Comparison of ENCODE assay signal across 9 cellular contexts in genomic region chr16:67284699-67285646, GRCh38. TPM values are rescaled to one million over a fixed set of nuclear protein-coding genes. Genes with fewer than 3 reads are reported as not detected.
DNase-seq lines count a peak whose midpoint lies in the region; ATAC-seq and TF ChIP-seq lines count a peak whose summit lies in the region.
"Had no signal": no experiment of that assay in that cellular context is flagged by ENCODE, and none has a peak within 500 bp of the region (broad histone marks: within the 10 kb centered on the region; RNA-seq: fewer than 3 reads in every experiment).

No MANE protein-coding gene starts in this region.

- H3K4me3 Mint-ChIP-seq in activated naive CD4-positive, alpha-beta T cell treated with anti-CD3 and anti-CD28 coated beads, Interleukin-2, amount 10 ng/mL, durations not matched to agents 7 days and 5 days: no peak overlapping the region
- no peak overlapping the region for H3K4me3 Mint-ChIP-seq in mesothelial cell of epicardium
- H3K4me3 Mint-ChIP-seq: CD8-positive, alpha-beta memory T cell had no signal

- 76% methylated on average over 34 of the region's 34 CpGs for WGBS in right cardiac atrium

- no peaks in the 10 kb centered on the region for H3K36me3 ChIP-seq in SU-DHL-6 (ENCODE audit: low read length)
- no peaks in the 10 kb centered on the region for H3K36me3 ChIP-seq in thoracic aorta

- H3K9me3 Mint-ChIP-seq in activated naive CD4-positive, alpha-beta T cell treated with anti-CD3 and anti-CD28 coated beads, Interleukin-2, amount 50 U/mL, for 72 hours: no peaks in the 10 kb centered on the region
- H3K9me3 Mint-ChIP-seq in activated naive CD4-positive, alpha-beta T cell treated with anti-CD3 and anti-CD28 coated beads, Interleukin-2, amount 10 ng/mL, durations not matched to agents 7 days and 5 days: no peaks in the 10 kb centered on the region
- no peaks in the 10 kb centered on the region for H3K9me3 Mint-ChIP-seq in mesothelial cell of epicardium
- H3K9me3 Mint-ChIP-seq: CD8-positive, alpha-beta memory T cell had no signal

- H3K9ac ChIP-seq in SU-DHL-6 (ENCODE audit: low read length): no peak overlapping the region

- no peaks in the 10 kb centered on the region for H3F3A ChIP-seq in SU-DHL-6 (ENCODE audit: insufficient read depth)

- ATAC-seq in activated naive CD4-positive, alpha-beta T cell treated with anti-CD3 and anti-CD28 coated beads, Interleukin-2, amount 50 U/mL, for 72 hours: no peak
- ATAC-seq in right cardiac atrium (peak; percentile 50 to 53), thoracic aorta (ENCODE audit: insufficient number of reproducible peaks, low FRiP score, low read depth) (no peak)

- DNase-seq in activated naive CD4-positive, alpha-beta T cell treated with anti-CD3 and anti-CD28 coated beads, Interleukin-2, amount 50 U/mL, for 72 hours (ENCODE audit: low spot score in 2 of 2): no peak
- no peak for DNase-seq in activated naive CD4-positive, alpha-beta T cell treated with anti-CD3 and anti-CD28 coated beads, Interleukin-2, amount 10 ng/mL, durations not matched to agents 7 days and 5 days
- DNase-seq in right cardiac atrium (peak in 1 of 3 donors; percentile 78), thoracic aorta (ENCODE audit: low spot score) (no peak), UCSD-AML1 (lab: John Stamatoyannopoulos, UW; ENCODE audit: unreplicated experiment) (no peak), GM13977 (ENCODE audit: low spot score) (no peak), mesothelial cell of epicardium (ENCODE audit: low spot score in 2 of 2, unreplicated experiment in 2 of 2) (no peak)

- H3K9me3 ChIP-seq in SU-DHL-6 (ENCODE audit: insufficient read depth, low read length) (no peaks in the 10 kb centered on the region), right cardiac atrium (ENCODE audit: control insufficient read depth, low read length) (no peaks in the 10 kb centered on the region), thoracic aorta (no peaks in the 10 kb centered on the region)

- H3K4me3 ChIP-seq in SU-DHL-6 (ENCODE audit: insufficient read depth, low read length, poor library complexity, severe bottlenecking) (no peak overlapping the region), right cardiac atrium (ENCODE audit: low read length) (no peak overlapping the region), thoracic aorta (peak overlapping the region; percentile 38)

- CTCF ChIA-PET in activated naive CD4-positive, alpha-beta T cell treated with anti-CD3 and anti-CD28 coated beads, Interleukin-2, amount 10 ng/mL, durations not matched to agents 7 days and 5 days (lab: Charles Lee): interaction anchor here (0.5 to 3.1 kb wide), 5 partner anchors 11 to 115 kb away, joined by 3 to 10 read pairs (median 3); no protein-coding TSS in a partner anchor

- H3K4me2 ChIP-seq in SU-DHL-6 (ENCODE audit: low read depth, low read length, poor library complexity, severe bottlenecking): no peak overlapping the region

- no peaks in the 10 kb centered on the region for H3K9me2 ChIP-seq in SU-DHL-6 (replicated peaks; ENCODE audit: insufficient read depth, low read length)

- H3K36me3 Mint-ChIP-seq in activated naive CD4-positive, alpha-beta T cell treated with anti-CD3 and anti-CD28 coated beads, Interleukin-2, amount 50 U/mL, for 72 hours: no peaks in the 10 kb centered on the region
- peaks cover 2% of the 10 kb centered on the region for H3K36me3 Mint-ChIP-seq in activated naive CD4-positive, alpha-beta T cell treated with anti-CD3 and anti-CD28 coated beads, Interleukin-2, amount 10 ng/mL, durations not matched to agents 7 days and 5 days
- peaks cover 3% of the 10 kb centered on the region for H3K36me3 Mint-ChIP-seq in mesothelial cell of epicardium

- no peaks in the 10 kb centered on the region for H4K20me1 ChIP-seq in SU-DHL-6 (ENCODE audit: low read depth, low read length)

- H2AFZ ChIP-seq in SU-DHL-6 (ENCODE audit: low read depth, low read length, severe bottlenecking): no peak overlapping the region

- TF ChIP-seq CTCF in SU-DHL-6 (IDR thresholded peaks at IDR 0.05; ENCODE audit: insufficient read depth, low read length, poor library complexity, severe bottlenecking) (peak; percentile 21), thoracic aorta (IDR thresholded peaks at IDR 0.05) (peak; percentile 47), GM13977 (IDR thresholded peaks at IDR 0.05; ENCODE audit: extremely low read depth, insufficient read depth, missing control alignments) (no peak), mesothelial cell of epicardium (IDR thresholded peaks at IDR 0.05; ENCODE audit: unreplicated experiment) (no peak)

- no peaks in the 10 kb centered on the region for H3K79me2 ChIP-seq in SU-DHL-6 (ENCODE audit: insufficient read depth, low read length)

- H3K4me1 Mint-ChIP-seq in activated naive CD4-positive, alpha-beta T cell treated with anti-CD3 and anti-CD28 coated beads, Interleukin-2, amount 10 ng/mL, durations not matched to agents 7 days and 5 days: peaks cover 6% of the 10 kb centered on the region
- H3K4me1 Mint-ChIP-seq in mesothelial cell of epicardium: no peaks in the 10 kb centered on the region

- H3K4me1 ChIP-seq in right cardiac atrium (ENCODE audit: control insufficient read depth, insufficient read depth, low read length) (no peaks in the 10 kb centered on the region), thoracic aorta (ENCODE audit: control insufficient read depth in 1 of 2, low read depth in 2 of 2) (peaks cover 0 to 6% of the 10 kb centered on the region in 2 donors)

- no peaks in the 10 kb centered on the region for H3K27me3 Mint-ChIP-seq in activated naive CD4-positive, alpha-beta T cell treated with anti-CD3 and anti-CD28 coated beads, Interleukin-2, amount 10 ng/mL, durations not matched to agents 7 days and 5 days
- no peaks in the 10 kb centered on the region for H3K27me3 Mint-ChIP-seq in mesothelial cell of epicardium (ENCODE audit: low read depth)
- H3K27me3 Mint-ChIP-seq: CD8-positive, alpha-beta memory T cell had no signal

- H3K27ac Mint-ChIP-seq in activated naive CD4-positive, alpha-beta T cell treated with anti-CD3 and anti-CD28 coated beads, Interleukin-2, amount 50 U/mL, for 72 hours: peak overlapping the region; percentile 25 to 77
- no peak overlapping the region for H3K27ac Mint-ChIP-seq in activated naive CD4-positive, alpha-beta T cell treated with anti-CD3 and anti-CD28 coated beads, Interleukin-2, amount 10 ng/mL, durations not matched to agents 7 days and 5 days
- H3K27ac Mint-ChIP-seq in mesothelial cell of epicardium: no peak overlapping the region

- H3K27ac ChIP-seq in SU-DHL-6 (ENCODE audit: low read depth, low read length): no peak overlapping the region
- no peak overlapping the region for H3K27ac ChIP-seq in right cardiac atrium (ENCODE audit: low read length)
- no peak overlapping the region for H3K27ac ChIP-seq in thoracic aorta

- intact Hi-C loops in right cardiac atrium (cut with DNase I): loop anchor here in 1 of 4 donors (10.0 kb wide), 1 partner anchor 120 kb away; no protein-coding TSS in a partner anchor

- no peaks in the 10 kb centered on the region for H3K27me3 ChIP-seq in SU-DHL-6 (ENCODE audit: low read length)
- no peaks in the 10 kb centered on the region for H3K27me3 ChIP-seq in right cardiac atrium (ENCODE audit: control insufficient read depth, insufficient read depth)
- no peaks in the 10 kb centered on the region for H3K27me3 ChIP-seq in thoracic aorta (replicated peaks; ENCODE audit: insufficient read depth)

- in situ Hi-C loops in GM13977 (cut with MboI; ENCODE audit: low pct_unique_long_range_greater_than_20kb, low sequenced_read_pairs, unreplicated experiment): no loop called here

RNA-seq across cellular contexts. Expression of gene PLEKHG4, which starts 5.6 kb away (rescaled TPM):
- 10 to 100 TPM in 1 of 2 donors, 1 to 10 TPM in 1; 9.5 to 23.2 TPM for total RNA-seq in activated naive CD4-positive, alpha-beta T cell treated with anti-CD3 and anti-CD28 coated beads, Interleukin-2, amount 50 U/mL, for 72 hours
- total RNA-seq in right cardiac atrium (1 to 10 TPM; 2.2 to 2.8 (median 2.5) TPM), thoracic aorta (10 to 100 TPM in 1 of 2 donors, 1 to 10 TPM in 1; 3.1 to 15.6 TPM), mesothelial cell of epicardium (13.4 to 15.5 TPM (median 15.4 TPM) in 3 replicates)
- polyA plus RNA-seq in right cardiac atrium: 2.2 TPM

RNA-seq across cellular contexts. Expression of gene SLC9A5, which starts 36.2 kb away (rescaled TPM):
- total RNA-seq in activated naive CD4-positive, alpha-beta T cell treated with anti-CD3 and anti-CD28 coated beads, Interleukin-2, amount 50 U/mL, for 72 hours: 10 to 100 TPM in 1 of 2 donors, 1 to 10 TPM in 1; 8.3 to 13.6 TPM
- total RNA-seq in right cardiac atrium: 1 to 10 TPM; 2.2 to 2.9 (median 2.5) TPM
- polyA plus RNA-seq in right cardiac atrium: 1.9 TPM
- 1 to 10 TPM; 1.4 to 1.8 TPM for total RNA-seq in thoracic aorta
- 2.9 to 3.5 TPM (median 3.3 TPM) in 3 replicates for total RNA-seq in mesothelial cell of epicardium
- polyA plus RNA-seq: CD8-positive, alpha-beta memory T cell had no signal

RNA-seq across cellular contexts. Expression of gene FHOD1, which starts 37.7 kb away (rescaled TPM):
- 100 to 1,000 TPM; 104 to 133 TPM for total RNA-seq in activated naive CD4-positive, alpha-beta T cell treated with anti-CD3 and anti-CD28 coated beads, Interleukin-2, amount 50 U/mL, for 72 hours
- total RNA-seq in right cardiac atrium: 10 to 100 TPM; 16.9 to 32.1 (median 19.4) TPM
- polyA plus RNA-seq in right cardiac atrium: 20.5 TPM
- total RNA-seq in thoracic aorta: 10 to 100 TPM; 28.5 to 31.7 TPM
- 28.2 to 28.7 TPM (median 28.3 TPM) in 3 replicates for total RNA-seq in mesothelial cell of epicardium

RNA-seq across cellular contexts. Expression of gene KCTD19, which starts 41.6 kb away (rescaled TPM):
- 1 to 10 TPM in 1 of 2 donors, under 1 TPM in 1; 0.71 to 6.1 TPM for total RNA-seq in activated naive CD4-positive, alpha-beta T cell treated with anti-CD3 and anti-CD28 coated beads, Interleukin-2, amount 50 U/mL, for 72 hours
- under 1 TPM in 1 of 4 donors, not detected in 3; 0.06 TPM for total RNA-seq in right cardiac atrium
- polyA plus RNA-seq in right cardiac atrium: 0.07 TPM
- total RNA-seq in thoracic aorta: not detected
- total RNA-seq in mesothelial cell of epicardium: 0.52 to 1.1 TPM (median 0.84 TPM) in 3 replicates
- polyA plus RNA-seq: CD8-positive, alpha-beta memory T cell had no signal

RNA-seq across cellular contexts. Expression of gene LRRC36, which starts 41.6 kb away (rescaled TPM):
- total RNA-seq in activated naive CD4-positive, alpha-beta T cell treated with anti-CD3 and anti-CD28 coated beads, Interleukin-2, amount 50 U/mL, for 72 hours: 1 to 10 TPM in 1 of 2 donors, under 1 TPM in 1; 0.57 to 1.9 TPM
- under 1 TPM; 0.11 to 0.42 (median 0.29) TPM for total RNA-seq in right cardiac atrium
- 0.36 TPM for polyA plus RNA-seq in right cardiac atrium
- total RNA-seq in thoracic aorta: not detected
- total RNA-seq in mesothelial cell of epicardium: 0.20 to 0.55 TPM (median 0.36 TPM) in 3 replicates
- polyA plus RNA-seq: CD8-positive, alpha-beta memory T cell had no signal

Comparison
In these comparisons a context has a peak if more than half of its experiments do, and no peak if none do; other contexts are left out.
1. H3K27ac Mint-ChIP-seq: peak in activated naive CD4-positive, alpha-beta T cell treated with anti-CD3 and anti-CD28 coated beads, Interleukin-2, amount 50 U/mL, for 72 hours (2 of 2); none in activated naive CD4-positive, alpha-beta T cell treated with anti-CD3 and anti-CD28 coated beads, Interleukin-2, amount 10 ng/mL, durations not matched to agents 7 days and 5 days (single experiment) and mesothelial cell of epicardium (single experiment).
2. ATAC-seq: peak in right cardiac atrium (2 of 2); none in activated naive CD4-positive, alpha-beta T cell treated with anti-CD3 and anti-CD28 coated beads, Interleukin-2, amount 50 U/mL, for 72 hours (0 of 2) and thoracic aorta (single experiment).
3. CTCF ChIP-seq: peak in SU-DHL-6 (single experiment) and thoracic aorta (single experiment); none in GM13977 (single experiment) and mesothelial cell of epicardium (single experiment).